8 cellular contexts compared by ENCODE assay signal in genomic region chr6:108557494-108558371, GRCh38. TPM values are rescaled to one million over a fixed set of nuclear protein-coding genes. Genes with fewer than 3 reads are reported as not detected.
DNase-seq lines count a peak whose midpoint lies in the region; ATAC-seq and TF ChIP-seq lines count a peak whose summit lies in the region.

No MANE protein-coding gene starts in this region.

- DNase-seq in NK-92 (lab: John Stamatoyannopoulos, UW; ENCODE audit: unreplicated experiment) = peak; percentile 33
- peak; percentile 82 for DNase-seq in activated CD8-positive, alpha-beta memory T cell treated with anti-CD3 and anti-CD28 coated beads, Interleukin-2, amount 50 U/mL, for 4 hours
- peak; percentile 92 for DNase-seq in mesenteric fat pad (ENCODE audit: low spot score)
- DNase-seq in stimulated activated CD8-positive, alpha-beta memory T cell treated with anti-CD3 and anti-CD28 coated beads, Interleukin-15, amount 100 ng/mL, for 24 hours (ENCODE audit: low read depth) = peak; percentile 56

- H3K27me3 ChIP-seq in endocrine pancreas (ENCODE audit: control insufficient read depth, insufficient read depth, low read length) = no peaks in the 10 kb centered on the region

- H3K9ac ChIP-seq in endocrine pancreas (ENCODE audit: control insufficient read depth, insufficient read depth, low read length) = peak overlapping the region; percentile 82

- H3K4me1 ChIP-seq in endocrine pancreas (ENCODE audit: control insufficient read depth, insufficient read depth, low read length) = no peaks in the 10 kb centered on the region

- no peaks in the 10 kb centered on the region for H3K36me3 ChIP-seq in endocrine pancreas (ENCODE audit: control insufficient read depth, insufficient read depth, low read length)

- ATAC-seq in HG02852 (IDR thresholded peaks at IDR 0.05; ENCODE audit: unreplicated experiment) (peak; percentile 17), GM18907 (IDR thresholded peaks at IDR 0.05; ENCODE audit: unreplicated experiment) (no peak)

- peak overlapping the region; percentile 40 for H3K4me3 ChIP-seq in endocrine pancreas (ENCODE audit: control insufficient read depth, insufficient read depth, low read length)

- peak; percentile 17; the same call in 1 of the 2 replicates for TF ChIP-seq CTCF in C4-2B (conservative IDR thresholded peaks at IDR 0.05)

- no peaks in the 10 kb centered on the region for H3K9me3 ChIP-seq in endocrine pancreas (ENCODE audit: control insufficient read depth, low read length)

- peak overlapping the region; percentile 94 for H3K27ac ChIP-seq in C4-2B

RNA-seq across cellular contexts. Expression of gene FOXO3, which starts 3.0 kb away (rescaled TPM):
- total RNA-seq in mesenteric fat pad = 94.0 TPM

Comparison
In these comparisons a context has a peak if more than half of its experiments do, and no peak if none do; other contexts are left out.
1. DNase-seq: peak in every context shown above with its lines; median percentile 92 in mesenteric fat pad; 82 in activated CD8-positive, alpha-beta memory T cell treated with anti-CD3 and anti-CD28 coated beads, Interleukin-2, amount 50 U/mL, for 4 hours; 56 in stimulated activated CD8-positive, alpha-beta memory T cell treated with anti-CD3 and anti-CD28 coated beads, Interleukin-15, amount 100 ng/mL, for 24 hours; 33 in NK-92.